Comparison of ENCODE assay signal across 8 cellular contexts in genomic region chr21:46060596-46061061, GRCh38. TPM values are rescaled to one million over a fixed set of nuclear protein-coding genes. Genes with fewer than 3 reads are reported as not detected.
DNase-seq lines count a peak whose midpoint lies in the region; ATAC-seq and TF ChIP-seq lines count a peak whose summit lies in the region.

No MANE protein-coding gene starts in this region.

- H3K27me3 Mint-ChIP-seq in natural killer cell (ENCODE audit: low read depth in 2 of 2), result peaks cover 32 to 33% of the 10 kb centered on the region in 2 donors

- TF ChIP-seq CTCF in colonic mucosa (IDR thresholded peaks at IDR 0.05) (no peak), natural killer cell (IDR thresholded peaks at IDR 0.05) (no peak)

- H3K27ac Mint-ChIP-seq in natural killer cell, result no peak overlapping the region

- H3K36me3 ChIP-seq in colonic mucosa (no peaks in the 10 kb centered on the region), aorta (ENCODE audit: control insufficient read depth in 1 of 2, insufficient read depth in 2 of 2, low read length in 1 of 2) (no peaks in the 10 kb centered on the region)

- peak; percentile 9 to 10 for DNase-seq in stimulated activated CD4-positive, alpha-beta T cell treated with anti-CD3 and anti-CD28 coated beads, Interleukin-15, amount 100 ng/mL, for 48 hours (ENCODE audit: low read depth in 2 of 2)
- DNase-seq in stimulated activated CD4-positive, alpha-beta T cell treated with anti-CD3 and anti-CD28 coated beads, Interleukin-4, amount 100 ng/mL, for 1 hour, result no peak
- DNase-seq in colonic mucosa, result peak; percentile 49
- DNase-seq in natural killer cell, result no peak
- peak; percentile 91 to 93 for DNase-seq in aorta
- DNase-seq in ecto neural progenitor cell (ENCODE audit: low spot score), result no peak

- H3K4me1 Mint-ChIP-seq in natural killer cell, result peaks cover 16 to 23% of the 10 kb centered on the region in 2 donors

- H3K4me1 ChIP-seq in colonic mucosa (no peaks in the 10 kb centered on the region), aorta (ENCODE audit: control insufficient read depth in 1 of 2, insufficient read depth in 2 of 2, low read length in 2 of 2) (peaks cover 0 to 2% of the 10 kb centered on the region in 2 donors)

- no peaks in the 10 kb centered on the region for H3K36me3 Mint-ChIP-seq in natural killer cell

- ATAC-seq in natural killer cell, result peak in 2 of 3 donors; percentile 40 to 55
- ATAC-seq in aorta (ENCODE audit: low FRiP score), result peak; percentile 78
- ATAC-seq in HG02610 (IDR thresholded peaks at IDR 0.05; ENCODE audit: unreplicated experiment), result no peak
- ATAC-seq in HG02571 (IDR thresholded peaks at IDR 0.05; ENCODE audit: unreplicated experiment), result no peak

- H3K9me3 ChIP-seq in colonic mucosa, result no peaks in the 10 kb centered on the region
- H3K9me3 ChIP-seq in aorta (ENCODE audit: control insufficient read depth, low read length), result no peaks in the 10 kb centered on the region

- peak overlapping the region; percentile 55 for H3K27ac ChIP-seq in colonic mucosa
- H3K27ac ChIP-seq in aorta (ENCODE audit: low read depth in 1 of 2, low read length in 2 of 2), result peak overlapping the region; percentile 87 to 93

- no peak overlapping the region for H3K4me3 Mint-ChIP-seq in natural killer cell

- 2 to 3% methylated on average over 11 of the region's 11 CpGs for WGBS in aorta, 2 donors

- H3K4me3 ChIP-seq in colonic mucosa (no peak overlapping the region), aorta (ENCODE audit: low read length in 2 of 2) (no peak overlapping the region)

- intact Hi-C loops in colonic mucosa (cut with DNase I), result no loop called here
- intact Hi-C loops in natural killer cell (cut with micrococcal nuclease), result no loop called here
- intact Hi-C loops in aorta (cut with DNase I), result loop anchor here in 1 of 2 donors (5.0 kb wide), 2 partner anchors 37 to 83 kb away; partner anchors contain the start of gene COL6A2

- no peak overlapping the region for H3K9ac ChIP-seq in colonic mucosa (ENCODE audit: low read depth in 2 of 2, low read length in 2 of 2)

- H3K27me3 ChIP-seq in colonic mucosa (no peaks in the 10 kb centered on the region), aorta (ENCODE audit: control insufficient read depth in 1 of 2, insufficient read depth in 2 of 2, low read length in 1 of 2) (no peaks in the 10 kb centered on the region)

- no peaks in the 10 kb centered on the region for H3K9me3 Mint-ChIP-seq in natural killer cell

RNA-seq across cellular contexts. Expression of gene COL6A2, which starts 37.3 kb away (rescaled TPM):
- total RNA-seq in colonic mucosa (100 to 1,000 TPM in 1 of 2 donors, 10 to 100 TPM in 1; 55.7 to 190 TPM), natural killer cell (100 to 1,000 TPM in 1 of 3 donors, 10 to 100 TPM in 2; 93.9 to 110 (median 97.2) TPM), aorta (1,000 to 10,000 TPM; 1,386 to 1,431 TPM)
- polyA plus RNA-seq in aorta, result 1,000 to 10,000 TPM in 1 of 2 donors, 100 to 1,000 TPM in 1; 335 to 3,611 TPM

Comparison
In these comparisons a context has a peak if more than half of its experiments do, and no peak if none do; other contexts are left out.
1. DNase-seq: peak in stimulated activated CD4-positive, alpha-beta T cell treated with anti-CD3 and anti-CD28 coated beads, Interleukin-15, amount 100 ng/mL, for 48 hours (2 of 2), colonic mucosa (single experiment) and aorta (2 of 2); none in stimulated activated CD4-positive, alpha-beta T cell treated with anti-CD3 and anti-CD28 coated beads, Interleukin-4, amount 100 ng/mL, for 1 hour (single experiment), natural killer cell (single experiment) and ecto neural progenitor cell (single experiment).
2. ATAC-seq: peak in natural killer cell (2 of 3) and aorta (single experiment); none in HG02610 (single experiment) and HG02571 (single experiment).
3. RNA of gene COL6A2, which starts 37.3 kb away (total RNA-seq): 1,386 to 1,431 TPM in aorta; 55.7 to 190 TPM in colonic mucosa and 93.9 to 110 TPM in natural killer cell; every median in the first group is over 4 times any median in the second.